1 cellular context compared by ENCODE assay signal in the genomic region with DNA sequence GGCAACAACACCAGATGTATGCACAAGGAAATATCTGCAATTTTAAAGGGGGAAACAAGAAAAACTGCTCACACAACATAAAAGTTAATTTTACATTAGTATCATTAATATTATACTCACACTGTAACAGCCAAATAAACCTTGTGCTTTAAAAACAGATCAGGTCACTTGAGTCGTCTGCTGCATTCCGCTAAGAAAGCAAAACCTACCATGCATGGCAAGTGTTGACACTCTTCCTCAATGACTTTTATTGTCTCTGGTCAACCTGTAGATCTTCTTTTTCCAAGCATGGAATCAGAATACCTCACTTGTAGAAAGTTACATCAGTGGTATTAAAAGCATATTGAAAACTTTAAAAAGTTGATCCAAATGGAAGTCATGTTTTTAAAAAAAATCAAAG.
TF ChIP-seq lines count a peak whose summit lies in the region.

No MANE protein-coding gene starts in this region.

TF ChIP-seq in HEK293, 187 proteins besides CTCF, POLR2A, EP300 and RAD21 (continued from another document):
- TF ChIP-seq PRDM6 (tag by site-specific recombination; IDR thresholded peaks at IDR 0.05): 0 out of 2 replicates have a peak, but pooled peaks have one; percentile 37
